10 cellular contexts compared by ENCODE assay signal in the genomic region with DNA sequence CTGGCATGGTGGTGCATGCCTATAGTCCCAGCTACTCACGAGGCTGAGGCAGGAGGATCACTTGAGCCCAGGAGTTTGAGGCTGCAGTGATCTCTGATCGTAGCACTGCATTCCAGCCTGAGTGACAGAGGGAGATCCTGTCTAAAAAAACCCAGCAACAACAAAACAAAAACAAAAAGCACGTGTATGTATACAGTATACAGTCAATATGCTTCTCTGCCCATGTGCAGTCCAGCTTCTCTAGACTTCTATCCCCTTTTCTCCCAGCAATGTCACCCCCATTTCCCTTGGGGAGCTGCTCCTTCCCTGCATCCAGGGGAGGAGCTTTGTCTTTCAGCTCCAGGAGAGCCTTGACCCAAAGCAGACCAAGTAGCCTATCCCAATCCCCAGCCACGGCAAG. TPM values are rescaled to one million over a fixed set of nuclear protein-coding genes. Genes with fewer than 3 reads are reported as not detected.
"Had no signal": no experiment of that assay in that cellular context is flagged by ENCODE, and none has a peak within 500 bp of the region (broad histone marks: within the 10 kb centered on the region; RNA-seq: fewer than 3 reads in every experiment).

No MANE protein-coding gene starts in this region.

- H3K4me3 Mint-ChIP-seq: IgD-negative memory B cell had no signal

- DNase-seq: IMR-90, KBM-7, KG1 had no signal

- FAIRE-seq: HTR-8/SVneo, K562 had no signal

- H3K4me3 ChIP-seq: K562 had no signal

- H3K27ac Mint-ChIP-seq: IgD-negative memory B cell had no signal

- ATAC-seq: K562 had no signal

- H3K4me2 ChIP-seq: KMS-11 had no signal

- H3K9ac ChIP-seq: KMS-11 had no signal

- H3K27ac ChIP-seq: HL-60, KMS-11 had no signal

RNA-seq across cellular contexts. Expression of gene GRIP2, which starts 20.0 kb away (rescaled TPM):
- total RNA-seq: HT-29, HT1080, IMR-90, K562 had no signal
- polyA plus RNA-seq: IgD-negative memory B cell had no signal
